ENCODE assay signal across 1 cellular context in the genomic region with DNA sequence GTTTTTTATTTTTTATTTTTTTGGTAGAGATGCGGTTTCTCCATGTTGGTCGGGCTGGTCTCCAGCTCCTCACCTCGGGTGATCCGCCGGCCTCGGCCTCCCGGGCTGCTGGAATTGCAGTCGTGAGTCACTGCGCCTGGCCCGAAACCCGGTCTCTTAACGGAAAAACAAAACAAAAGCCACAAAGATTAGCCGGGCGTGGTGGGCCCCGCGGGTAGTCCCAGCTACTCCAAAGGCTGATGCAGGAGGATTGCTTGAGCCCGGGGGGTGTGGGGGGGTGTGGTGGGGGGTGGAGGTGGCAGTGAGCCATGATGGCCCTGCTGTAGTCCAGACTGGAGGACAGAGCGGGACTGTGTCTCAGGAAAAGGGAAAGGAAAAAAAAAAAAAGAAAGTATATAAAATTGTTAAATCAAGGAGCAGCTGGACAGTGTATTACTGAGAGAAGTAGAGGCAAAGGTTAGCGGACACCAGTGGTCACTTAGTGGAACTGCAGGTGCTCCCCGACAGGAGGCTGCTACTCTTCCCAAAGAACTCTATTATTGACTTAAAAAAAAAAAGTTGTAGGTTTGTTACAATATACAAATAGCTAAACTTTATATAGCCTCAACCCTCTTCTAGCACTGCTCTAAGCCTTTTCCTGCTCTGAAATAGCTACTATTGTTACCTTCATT.
TF ChIP-seq lines count a peak whose summit lies in the region.

No MANE protein-coding gene starts in this region.

TF ChIP-seq in SK-N-SH treated with all-trans-retinoic acid at 6 μM for 48 hours, 23 proteins besides CTCF, POLR2A, EP300 and RAD21 (continued from another document):
- TF ChIP-seq, protein P1, sequence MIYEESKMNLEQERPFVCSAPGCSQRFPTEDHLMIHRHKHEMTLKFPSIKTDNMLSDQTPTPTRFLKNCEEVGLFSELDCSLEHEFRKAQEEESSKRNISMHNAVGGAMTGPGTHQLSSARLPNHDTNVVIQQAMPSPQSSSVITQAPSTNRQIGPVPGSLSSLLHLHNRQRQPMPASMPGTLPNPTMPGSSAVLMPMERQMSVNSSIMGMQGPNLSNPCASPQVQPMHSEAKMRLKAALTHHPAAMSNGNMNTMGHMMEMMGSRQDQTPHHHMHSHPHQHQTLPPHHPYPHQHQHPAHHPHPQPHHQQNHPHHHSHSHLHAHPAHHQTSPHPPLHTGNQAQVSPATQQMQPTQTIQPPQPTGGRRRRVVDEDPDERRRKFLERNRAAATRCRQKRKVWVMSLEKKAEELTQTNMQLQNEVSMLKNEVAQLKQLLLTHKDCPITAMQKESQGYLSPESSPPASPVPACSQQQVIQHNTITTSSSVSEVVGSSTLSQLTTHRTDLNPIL (CRISPR knock-in tag; IDR thresholded peaks at IDR 0.05; ENCODE audit: low read depth), result no peak
- no peak for TF ChIP-seq SNAI2 (CRISPR knock-in tag; IDR thresholded peaks at IDR 0.05)
- no peak for TF ChIP-seq TOX (CRISPR knock-in tag; IDR thresholded peaks at IDR 0.05; ENCODE audit: borderline replicate concordance)
